ENCODE assay signal across 8 cellular contexts in the genomic region with DNA sequence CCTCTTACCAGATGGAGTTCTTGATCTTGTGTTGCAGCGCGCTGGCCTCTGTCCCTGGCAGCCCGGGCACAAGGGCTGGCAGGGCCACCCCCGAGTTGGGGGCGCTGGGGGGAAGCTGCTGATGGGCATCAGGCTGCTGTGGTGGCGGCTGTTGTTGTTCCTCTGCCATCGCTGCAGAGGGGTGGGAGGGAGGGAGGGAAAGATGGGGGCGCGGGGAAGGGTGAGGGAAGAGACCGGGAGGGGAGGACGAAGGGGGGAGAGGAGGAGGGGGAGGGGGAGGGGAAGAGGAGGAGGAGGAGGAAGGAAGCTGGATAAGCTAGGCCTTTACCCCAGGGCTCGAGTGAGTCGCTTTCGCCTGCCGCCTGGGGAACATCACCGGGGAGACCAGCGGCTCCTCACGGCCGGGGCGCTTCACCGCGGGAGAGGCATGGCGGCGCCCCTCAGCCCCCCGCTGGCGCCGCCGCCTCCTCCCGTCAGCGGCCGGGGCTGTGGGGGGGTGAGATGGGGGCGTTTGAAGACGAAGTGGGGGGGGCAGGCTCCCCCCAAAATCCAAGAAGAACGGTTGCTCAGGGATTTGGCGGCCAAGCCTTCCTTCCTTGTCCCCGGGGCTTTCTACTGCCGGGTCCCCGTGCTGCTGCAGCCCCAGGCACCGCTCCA. TPM values are rescaled to one million over a fixed set of nuclear protein-coding genes. Genes with fewer than 3 reads are reported as not detected.
A peak's percentile ranks its signal among the peaks of the same experiment; 100 is the strongest.
DNase-seq lines count a peak whose midpoint lies in the region; ATAC-seq and TF ChIP-seq lines count a peak whose summit lies in the region.

No MANE protein-coding gene starts in this region.

- ATAC-seq in RWPE2 (ENCODE audit: low read depth): peak; percentile 4; the same call in 2 of the 3 replicates
- peak; percentile 40 for ATAC-seq in left ventricle myocardium superior
- no peak for ATAC-seq in HG03520 (IDR thresholded peaks at IDR 0.05; ENCODE audit: unreplicated experiment)

- no peak for TF ChIP-seq CTCF in RWPE2 (IDR thresholded peaks at IDR 0.05; ENCODE audit: poor library complexity, severe bottlenecking)
- no peak for TF ChIP-seq CTCF in adrenal gland (IDR thresholded peaks at IDR 0.05)

- H3K27me3 ChIP-seq in RWPE2 (ENCODE audit: insufficient read depth, poor library complexity, severe bottlenecking): no peaks in the 10 kb centered on the region
- H3K27me3 ChIP-seq in adrenal gland: no peaks in the 10 kb centered on the region

- peaks cover 28% of the 10 kb centered on the region for H3K4me1 ChIP-seq in RWPE2 (ENCODE audit: insufficient read depth, poor library complexity, severe bottlenecking)
- H3K4me1 ChIP-seq in adrenal gland (replicated peaks in 1 of 2): peaks cover 14 to 42% of the 10 kb centered on the region in 2 donors

- no peak for TF ChIP-seq POLR2A in adrenal gland (IDR thresholded peaks at IDR 0.05)

- intact Hi-C loops in adrenal gland (cut with DNase I) (loop anchor here in 1 of 2 donors (10.0 kb wide), 2 partner anchors 122 to 138 kb away; a partner anchor contains a TSS), left ventricle myocardium superior (cut with micrococcal nuclease) (no loop called here), posterior cingulate gyrus (cut with DNase I) (loop anchor here (5.0 kb wide), 1 partner anchor 251 kb away; a partner anchor contains a TSS)

- H3K4me3 ChIP-seq in RWPE2 (ENCODE audit: severe bottlenecking): peak overlapping the region; percentile 93
- peak overlapping the region in 3 of 4 donors; percentile 60 to 92 (median 79) for H3K4me3 ChIP-seq in adrenal gland

- DNase-seq in NCI-H345 (lab: John Stamatoyannopoulos, UW) (peak; percentile 57), NCI-H345 treated with DMSO at 0.1 percent for 48 hours (lab: John Stamatoyannopoulos, UW; ENCODE audit: unreplicated experiment) (no peak), HS-27A (ENCODE audit: low read depth) (peak; percentile 42), RWPE2 (ENCODE audit: low spot score) (peak; percentile 67), adrenal gland (peak; percentile 53 to 76 (median 64)), left ventricle myocardium superior (peak; percentile 66), posterior cingulate gyrus (peak; percentile 25 to 89 (median 49))

- H3K36me3 ChIP-seq in RWPE2 (ENCODE audit: low read depth): peaks cover 41% of the 10 kb centered on the region
- no peaks in the 10 kb centered on the region for H3K36me3 ChIP-seq in adrenal gland (replicated peaks in 1 of 2)

- H3K27ac ChIP-seq in RWPE2 (ENCODE audit: poor library complexity, severe bottlenecking) (peak overlapping the region; percentile 87), adrenal gland (peak overlapping the region; percentile 63 to 96 (median 90))

- WGBS in adrenal gland, 4 donors: 0 to 3% (median 1%) methylated on average over 11 to 39 of the region's 39 CpGs

- H3K9me3 ChIP-seq in RWPE2 (ENCODE audit: severe bottlenecking): no peaks in the 10 kb centered on the region
- H3K9me3 ChIP-seq in adrenal gland (replicated peaks in 1 of 3): no peaks in the 10 kb centered on the region

RNA-seq across cellular contexts. Expression of a gene that starts 0.4 kb away (rescaled TPM):
- total RNA-seq in adrenal gland (10 to 100 TPM; 11.5 to 51.6 (median 21.2) TPM), left ventricle myocardium superior (7.2 TPM)
- 10 to 100 TPM in 1 of 3 donors, 1 to 10 TPM in 2; 3.3 to 15.6 (median 3.7) TPM for polyA plus RNA-seq in adrenal gland
